14 cellular contexts compared by ENCODE assay signal in genomic region chr12:74337951-74338350, GRCh38.
DNase-seq lines count a peak whose midpoint lies in the region; ATAC-seq and TF ChIP-seq lines count a peak whose summit lies in the region.
"Had no signal": no experiment of that assay in that cellular context is flagged by ENCODE, and none has a peak within 500 bp of the region (broad histone marks: within the 10 kb centered on the region; RNA-seq: fewer than 3 reads in every experiment).

No MANE protein-coding gene starts in this region.

- no peak for TF ChIP-seq CTCF in upper lobe of left lung (IDR thresholded peaks at IDR 0.05)
- no peak for TF ChIP-seq CTCF in progenitor cell of endocrine pancreas (IDR thresholded peaks at IDR 0.05; ENCODE audit: unreplicated experiment)

- H3K4me3 ChIP-seq in upper lobe of left lung, result no peak overlapping the region
- H3K4me3 ChIP-seq: esophagus muscularis mucosa, tibial nerve had no signal

- no peaks in the 10 kb centered on the region for H3K27me3 Mint-ChIP-seq in progenitor cell of endocrine pancreas

- 0 to 45% methylated on average over 1 of the region's 1 CpG for WGBS in upper lobe of left lung, 2 donors

- no peaks in the 10 kb centered on the region for H3K4me1 Mint-ChIP-seq in progenitor cell of endocrine pancreas (ENCODE audit: low read depth)

- no peak overlapping the region for H3K27ac ChIP-seq in upper lobe of left lung
- H3K27ac ChIP-seq: esophagus muscularis mucosa, HL-60, parathyroid adenoma, tibial nerve had no signal

- H3K4me1 ChIP-seq in upper lobe of left lung, result no peaks in the 10 kb centered on the region
- H3K4me1 ChIP-seq: esophagus muscularis mucosa, parathyroid adenoma, tibial nerve had no signal

- no peak for ATAC-seq in left ventricle myocardium superior
- ATAC-seq in upper lobe of left lung (ENCODE audit: low FRiP score in 2 of 2), result no peak

- TF ChIP-seq EP300 in upper lobe of left lung (IDR thresholded peaks at IDR 0.05), result no peak

- no peaks in the 10 kb centered on the region for H3K36me3 Mint-ChIP-seq in progenitor cell of endocrine pancreas (ENCODE audit: insufficient read depth)

- intact Hi-C loops in left ventricle myocardium superior (cut with micrococcal nuclease), result no loop called here

- no peaks in the 10 kb centered on the region for H3K9me3 Mint-ChIP-seq in progenitor cell of endocrine pancreas (ENCODE audit: low read depth)

- H3K27ac Mint-ChIP-seq in progenitor cell of endocrine pancreas, result no peak overlapping the region

- no peaks in the 10 kb centered on the region for H3K27me3 ChIP-seq in upper lobe of left lung
- H3K27me3 ChIP-seq: esophagus muscularis mucosa, tibial nerve had no signal

- TF ChIP-seq POLR2A in upper lobe of left lung (IDR thresholded peaks at IDR 0.05), result no peak

- no peaks in the 10 kb centered on the region for H3K36me3 ChIP-seq in upper lobe of left lung
- H3K36me3 ChIP-seq: esophagus muscularis mucosa, tibial nerve had no signal

- no peaks in the 10 kb centered on the region for H3K9me3 ChIP-seq in upper lobe of left lung
- H3K9me3 ChIP-seq: esophagus muscularis mucosa, tibial nerve had no signal

- no peak overlapping the region for H3K4me3 Mint-ChIP-seq in progenitor cell of endocrine pancreas (ENCODE audit: low read depth)

- peak; percentile 16 for DNase-seq in AG08395 (ENCODE audit: low spot score)
- peak; percentile 41 for DNase-seq in HT-29 (ENCODE audit: low spot score)
- DNase-seq in astrocyte of the hippocampus (ENCODE audit: low read depth, low spot score), result peak; percentile 28
- peak; percentile 35 for DNase-seq in glomerular visceral epithelial cell (ENCODE audit: extremely low spot score)
- no peak for DNase-seq in HUDEP-2 (lab: John Stamatoyannopoulos, UW; ENCODE audit: unreplicated experiment in 76 of 76)
- DNase-seq in left ventricle myocardium superior, result no peak
- DNase-seq in upper lobe of left lung, result no peak
- no peak for DNase-seq in progenitor cell of endocrine pancreas (ENCODE audit: low spot score, unreplicated experiment)
- DNase-seq: activated naive CD4-positive, alpha-beta T cell treated with anti-CD3 and anti-CD28 coated beads, Interleukin-2, amount 50 U/mL, for 16 hours; DND-41 had no signal

Comparison
In these comparisons a context has a peak if more than half of its experiments do, and no peak if none do; other contexts are left out.
1. DNase-seq: peak in AG08395 (single experiment), HT-29 (single experiment), astrocyte of the hippocampus (single experiment) and glomerular visceral epithelial cell (single experiment); none in HUDEP-2 (0 of 76), left ventricle myocardium superior (single experiment), upper lobe of left lung (0 of 2) and progenitor cell of endocrine pancreas (single experiment).